Comparison of ENCODE assay signal across 9 cellular contexts in genomic region chr13:51765142-51765515, GRCh38. TPM values are rescaled to one million over a fixed set of nuclear protein-coding genes. Genes with fewer than 3 reads are reported as not detected.
A peak's percentile ranks its signal among the peaks of the same experiment; 100 is the strongest.
DNase-seq lines count a peak whose midpoint lies in the region; ATAC-seq and TF ChIP-seq lines count a peak whose summit lies in the region.
"Had no signal": no experiment of that assay in that cellular context is flagged by ENCODE, and none has a peak within 500 bp of the region (broad histone marks: within the 10 kb centered on the region; RNA-seq: fewer than 3 reads in every experiment).

No MANE protein-coding gene starts in this region.

- no peak overlapping the region for H3K4me3 Mint-ChIP-seq in WTC11

- ATAC-seq in WTC11, result no peak
- no peak for ATAC-seq in HG03095 (IDR thresholded peaks at IDR 0.05; ENCODE audit: unreplicated experiment)
- no peak for ATAC-seq in aorta (ENCODE audit: low FRiP score)

- H3K36me3 Mint-ChIP-seq in WTC11, result peaks cover 12% of the 10 kb centered on the region; the same call in 1 of the 2 replicates

- H3K27ac Mint-ChIP-seq in WTC11, result peak overlapping the region; percentile 7; the same call in 1 of the 2 replicates

- POLR2A ChIA-PET in WTC11 (lab: Charles Lee), result no interaction called here

- H3K4me3 ChIP-seq in GM08714 (ENCODE audit: low read length) (peak overlapping the region; percentile 5; the same call in 1 of the 2 replicates), skin epidermis (no peak overlapping the region), aorta (ENCODE audit: low read length in 2 of 2) (no peak overlapping the region)

- DNase-seq in WTC11 (ENCODE audit: low spot score), result no peak
- peak; percentile 50 for DNase-seq in fibroblast of gingiva (ENCODE audit: low read depth)
- no peak for DNase-seq in aorta
- DNase-seq in hippocampal formation (lab: John Stamatoyannopoulos, UW), result no peak
- no peak for DNase-seq in SW 1271 (lab: John Stamatoyannopoulos, UW)
- DNase-seq: WERI-Rb-1 had no signal

- TF ChIP-seq CTCF in WTC11 (IDR thresholded peaks at IDR 0.05), result no peak

- WGBS in aorta, 2 donors, result 78 to 84% methylated on average over 4 of the region's 4 CpGs

- peaks cover 14% of the 10 kb centered on the region for H3K4me1 Mint-ChIP-seq in WTC11

- no peaks in the 10 kb centered on the region for H3K4me1 ChIP-seq in aorta (ENCODE audit: control insufficient read depth in 1 of 2, insufficient read depth in 2 of 2, low read length in 2 of 2)

- H3K27ac ChIP-seq in skin epidermis (peak overlapping the region in 16 of 21 experiments; percentile 3 to 86 (median 56)), aorta (ENCODE audit: low read depth in 1 of 2, low read length in 2 of 2) (peak overlapping the region in 1 of 2 donors; percentile 94)
- H3K27ac ChIP-seq: WERI-Rb-1 had no signal

- no peaks in the 10 kb centered on the region for H3K9me3 ChIP-seq in aorta (ENCODE audit: control insufficient read depth, low read length)

- H3K27me3 Mint-ChIP-seq in WTC11 (ENCODE audit: low read depth), result no peaks in the 10 kb centered on the region

- intact Hi-C loops in aorta (cut with DNase I), result no loop called here

- no peaks in the 10 kb centered on the region for H3K36me3 ChIP-seq in aorta (ENCODE audit: control insufficient read depth in 1 of 2, insufficient read depth in 2 of 2, low read length in 1 of 2)
- H3K36me3 ChIP-seq: WERI-Rb-1 had no signal

- CTCF ChIA-PET in WTC11 (lab: Charles Lee), result no interaction called here

- H3K9me3 Mint-ChIP-seq in WTC11, result no peaks in the 10 kb centered on the region

- H3K27me3 ChIP-seq in aorta (ENCODE audit: control insufficient read depth in 1 of 2, insufficient read depth in 2 of 2, low read length in 1 of 2), result no peaks in the 10 kb centered on the region

TF ChIP-seq in WTC11, 78 proteins besides CTCF, POLR2A, EP300 and RAD21:
- TF ChIP-seq ZNF671 (CRISPR knock-in tag; IDR thresholded peaks at IDR 0.05), result no peak
- no peak for TF ChIP-seq AR (CRISPR knock-in tag; IDR thresholded peaks at IDR 0.05)
- TF ChIP-seq FOXP4 (CRISPR knock-in tag; IDR thresholded peaks at IDR 0.05), result no peak
- TF ChIP-seq FOXP1 (CRISPR knock-in tag; IDR thresholded peaks at IDR 0.05; ENCODE audit: borderline replicate concordance), result no peak
- TF ChIP-seq NFYB (CRISPR knock-in tag; conservative IDR thresholded peaks at IDR 0.05; ENCODE audit: low read depth), result no peak
- no peak for TF ChIP-seq ZMAT4 (CRISPR knock-in tag; IDR thresholded peaks at IDR 0.05)
- TF ChIP-seq ATF1 (CRISPR knock-in tag; IDR thresholded peaks at IDR 0.05), result no peak
- no peak for TF ChIP-seq ZNF416 (CRISPR knock-in tag; IDR thresholded peaks at IDR 0.05)
- no peak for TF ChIP-seq ELF4 (CRISPR knock-in tag; IDR thresholded peaks at IDR 0.05; ENCODE audit: low read depth)
- no peak for TF ChIP-seq ATF6 (CRISPR knock-in tag; IDR thresholded peaks at IDR 0.05)
- no peak for TF ChIP-seq ETV6 (CRISPR knock-in tag; IDR thresholded peaks at IDR 0.05)
- TF ChIP-seq NR2C2 (CRISPR knock-in tag; IDR thresholded peaks at IDR 0.05), result no peak
- TF ChIP-seq EMX1 (CRISPR knock-in tag; IDR thresholded peaks at IDR 0.05), result no peak
- TF ChIP-seq SMAD4 (CRISPR knock-in tag; IDR thresholded peaks at IDR 0.05), result no peak

RNA-seq across cellular contexts. Expression of gene DHRS12, which starts 38.8 kb away (rescaled TPM):
- total RNA-seq in WTC11 (2021) (10.2 to 14.8 TPM (median 12.9 TPM) in 3 replicates), aorta (10 to 100 TPM; 11.8 to 13.5 TPM)
- polyA plus RNA-seq in aorta, result 10 to 100 TPM; 15.4 to 23.5 TPM
